Comparison of ENCODE assay signal across 8 cellular contexts in genomic region chr7:110442386-110442837, GRCh38.
DNase-seq lines count a peak whose midpoint lies in the region; ATAC-seq and TF ChIP-seq lines count a peak whose summit lies in the region.

No MANE protein-coding gene starts in this region.

- ATAC-seq in Right ventricle myocardium superior (ENCODE audit: poor library complexity) (peak; percentile 62), HG03039 (IDR thresholded peaks at IDR 0.05; ENCODE audit: unreplicated experiment) (peak; percentile 72)

- no peaks in the 10 kb centered on the region for H3K36me3 ChIP-seq in prostate gland

- H3K4me3 ChIP-seq in prostate gland (no peak overlapping the region), dorsolateral prefrontal cortex (no peak overlapping the region)

- no peaks in the 10 kb centered on the region for H3K36me3 Mint-ChIP-seq in chondrocyte (ENCODE audit: low read depth)

- H3K9me3 ChIP-seq in prostate gland = no peaks in the 10 kb centered on the region

- WGBS in prostate gland = 40% methylated on average over 4 of the region's 4 CpGs

- intact Hi-C loops in Right ventricle myocardium superior (cut with DNase I) (no loop called here), cardiac septum (cut with DNase I) (no loop called here), prostate gland (cut with DNase I) (no loop called here), dorsolateral prefrontal cortex (cut with DNase I) (no loop called here)

- H3K27ac Mint-ChIP-seq in chondrocyte (ENCODE audit: unreplicated experiment) = no peak overlapping the region

- no peaks in the 10 kb centered on the region for H3K27me3 Mint-ChIP-seq in chondrocyte (ENCODE audit: low read depth)

- H3K9me3 Mint-ChIP-seq in chondrocyte (ENCODE audit: low read depth) = peaks cover 7% of the 10 kb centered on the region

- peak; percentile 79 for TF ChIP-seq CTCF in chondrocyte (IDR thresholded peaks at IDR 0.05)
- peak in 3 of 4 experiments; percentile 31 to 42 (median 37) for TF ChIP-seq CTCF in prostate gland (IDR thresholded peaks at IDR 0.05)
- peak in 7 of 56 donors; percentile 7 to 18 (median 13) for TF ChIP-seq CTCF in dorsolateral prefrontal cortex (IDR thresholded peaks at IDR 0.05 in 54 of 56, conservative IDR thresholded peaks at IDR 0.05 in 2 of 56; ENCODE audit: low read depth in 1 of 56, partially characterized antibody in 56 of 56)

- H3K4me1 ChIP-seq in prostate gland (replicated peaks) = no peaks in the 10 kb centered on the region

- H3K27me3 ChIP-seq in prostate gland (replicated peaks; ENCODE audit: insufficient read depth) (no peaks in the 10 kb centered on the region), dorsolateral prefrontal cortex (no peaks in the 10 kb centered on the region)

- H3K27ac ChIP-seq in prostate gland (no peak overlapping the region), dorsolateral prefrontal cortex (no peak overlapping the region)

- no peak for DNase-seq in Right ventricle myocardium superior
- no peak for DNase-seq in cardiac septum (ENCODE audit: low spot score)
- DNase-seq in NCI-H748 treated with DMSO at 0.1 percent for 48 hours (lab: John Stamatoyannopoulos, UW) = peak; percentile 27
- no peak for DNase-seq in chondrocyte (ENCODE audit: low spot score)
- peak; percentile 17 for DNase-seq in prostate gland (ENCODE audit: low spot score)
- DNase-seq in dorsolateral prefrontal cortex = no peak
- DNase-seq in activated T-cell treated with anti-CD3 and anti-CD28 coated beads, Interleukin-2, amount 50 U/mL, for 1 hour = no peak

- H3K4me3 Mint-ChIP-seq in chondrocyte (ENCODE audit: unreplicated experiment) = no peak overlapping the region

- TF ChIP-seq POLR2A in prostate gland (IDR thresholded peaks at IDR 0.05) = no peak

- H3K4me1 Mint-ChIP-seq in chondrocyte (ENCODE audit: low read depth) = no peaks in the 10 kb centered on the region

Comparison
In these comparisons a context has a peak if more than half of its experiments do, and no peak if none do; other contexts are left out.
1. DNase-seq: peak in NCI-H748 treated with DMSO at 0.1 percent for 48 hours (single experiment) and prostate gland (single experiment); none in Right ventricle myocardium superior (single experiment), cardiac septum (single experiment), chondrocyte (single experiment), dorsolateral prefrontal cortex (0 of 10) and activated T-cell treated with anti-CD3 and anti-CD28 coated beads, Interleukin-2, amount 50 U/mL, for 1 hour (single experiment).